In the genomic region with DNA sequence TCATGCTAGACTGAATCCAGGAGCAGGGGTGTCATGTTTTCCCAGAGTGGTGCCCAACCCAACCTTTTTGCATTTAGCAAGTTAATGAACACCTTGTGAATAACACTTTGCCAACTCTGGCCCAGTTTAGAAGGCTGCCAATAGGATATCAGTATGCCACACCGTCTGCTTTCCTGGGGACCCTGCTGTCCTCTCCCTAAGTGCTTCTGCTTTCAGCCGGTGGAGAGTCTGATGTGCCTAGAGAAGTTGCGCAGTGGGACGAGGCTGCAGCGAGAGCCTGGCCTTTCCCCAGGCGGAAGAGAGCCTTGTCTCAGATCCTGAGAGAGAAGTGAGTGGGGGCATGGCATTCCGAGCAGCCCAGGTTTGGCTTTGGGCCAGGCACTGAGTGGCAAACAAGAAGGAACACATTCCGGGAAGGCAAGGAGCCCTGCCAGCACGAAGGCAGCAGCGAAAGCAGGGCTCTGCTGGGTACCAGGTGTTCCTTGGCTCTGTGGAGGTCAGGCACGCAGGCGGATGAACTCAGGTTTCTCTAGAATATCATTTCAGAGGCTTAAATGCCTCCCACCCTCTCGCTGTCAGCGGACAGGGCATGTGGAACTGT, we compare ENCODE assay signal across 1 cellular context.
TF ChIP-seq lines count a peak whose summit lies in the region.

No MANE protein-coding gene starts in this region.

TF ChIP-seq in GM12878, 131 proteins besides CTCF, POLR2A, EP300 and RAD21:
- TF ChIP-seq, protein P1, sequence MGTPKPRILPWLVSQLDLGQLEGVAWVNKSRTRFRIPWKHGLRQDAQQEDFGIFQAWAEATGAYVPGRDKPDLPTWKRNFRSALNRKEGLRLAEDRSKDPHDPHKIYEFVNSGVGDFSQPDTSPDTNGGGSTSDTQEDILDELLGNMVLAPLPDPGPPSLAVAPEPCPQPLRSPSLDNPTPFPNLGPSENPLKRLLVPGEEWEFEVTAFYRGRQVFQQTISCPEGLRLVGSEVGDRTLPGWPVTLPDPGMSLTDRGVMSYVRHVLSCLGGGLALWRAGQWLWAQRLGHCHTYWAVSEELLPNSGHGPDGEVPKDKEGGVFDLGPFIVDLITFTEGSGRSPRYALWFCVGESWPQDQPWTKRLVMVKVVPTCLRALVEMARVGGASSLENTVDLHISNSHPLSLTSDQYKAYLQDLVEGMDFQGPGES (IDR thresholded peaks at IDR 0.05), result no peak
- TF ChIP-seq SREBF2 (IDR thresholded peaks at IDR 0.05; ENCODE audit: low read length) (no peak), SUPT20H (IDR thresholded peaks at IDR 0.05; ENCODE audit: borderline replicate concordance, control insufficient read depth, low read depth, low read length) (no peak), ZNF622 (IDR thresholded peaks at IDR 0.05) (no peak), NFXL1 (IDR thresholded peaks at IDR 0.05; ENCODE audit: borderline replicate concordance) (no peak), TCF12 (IDR thresholded peaks at IDR 0.05; ENCODE audit: low read depth, low read length) (no peak), SIN3A (IDR thresholded peaks at IDR 0.05; ENCODE audit: low read depth, low read length) (no peak), TARDBP (IDR thresholded peaks at IDR 0.05; ENCODE audit: borderline replicate concordance) (no peak), RB1 (IDR thresholded peaks at IDR 0.05; ENCODE audit: borderline replicate concordance) (no peak), ZNF217 (IDR thresholded peaks at IDR 0.05) (no peak)
- TF ChIP-seq, protein P2, sequence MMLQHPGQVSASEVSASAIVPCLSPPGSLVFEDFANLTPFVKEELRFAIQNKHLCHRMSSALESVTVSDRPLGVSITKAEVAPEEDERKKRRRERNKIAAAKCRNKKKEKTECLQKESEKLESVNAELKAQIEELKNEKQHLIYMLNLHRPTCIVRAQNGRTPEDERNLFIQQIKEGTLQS (IDR thresholded peaks at IDR 0.05; ENCODE audit: borderline replicate concordance, extremely low read depth, low read depth, low read length), result no peak
- TF ChIP-seq, protein P3, sequence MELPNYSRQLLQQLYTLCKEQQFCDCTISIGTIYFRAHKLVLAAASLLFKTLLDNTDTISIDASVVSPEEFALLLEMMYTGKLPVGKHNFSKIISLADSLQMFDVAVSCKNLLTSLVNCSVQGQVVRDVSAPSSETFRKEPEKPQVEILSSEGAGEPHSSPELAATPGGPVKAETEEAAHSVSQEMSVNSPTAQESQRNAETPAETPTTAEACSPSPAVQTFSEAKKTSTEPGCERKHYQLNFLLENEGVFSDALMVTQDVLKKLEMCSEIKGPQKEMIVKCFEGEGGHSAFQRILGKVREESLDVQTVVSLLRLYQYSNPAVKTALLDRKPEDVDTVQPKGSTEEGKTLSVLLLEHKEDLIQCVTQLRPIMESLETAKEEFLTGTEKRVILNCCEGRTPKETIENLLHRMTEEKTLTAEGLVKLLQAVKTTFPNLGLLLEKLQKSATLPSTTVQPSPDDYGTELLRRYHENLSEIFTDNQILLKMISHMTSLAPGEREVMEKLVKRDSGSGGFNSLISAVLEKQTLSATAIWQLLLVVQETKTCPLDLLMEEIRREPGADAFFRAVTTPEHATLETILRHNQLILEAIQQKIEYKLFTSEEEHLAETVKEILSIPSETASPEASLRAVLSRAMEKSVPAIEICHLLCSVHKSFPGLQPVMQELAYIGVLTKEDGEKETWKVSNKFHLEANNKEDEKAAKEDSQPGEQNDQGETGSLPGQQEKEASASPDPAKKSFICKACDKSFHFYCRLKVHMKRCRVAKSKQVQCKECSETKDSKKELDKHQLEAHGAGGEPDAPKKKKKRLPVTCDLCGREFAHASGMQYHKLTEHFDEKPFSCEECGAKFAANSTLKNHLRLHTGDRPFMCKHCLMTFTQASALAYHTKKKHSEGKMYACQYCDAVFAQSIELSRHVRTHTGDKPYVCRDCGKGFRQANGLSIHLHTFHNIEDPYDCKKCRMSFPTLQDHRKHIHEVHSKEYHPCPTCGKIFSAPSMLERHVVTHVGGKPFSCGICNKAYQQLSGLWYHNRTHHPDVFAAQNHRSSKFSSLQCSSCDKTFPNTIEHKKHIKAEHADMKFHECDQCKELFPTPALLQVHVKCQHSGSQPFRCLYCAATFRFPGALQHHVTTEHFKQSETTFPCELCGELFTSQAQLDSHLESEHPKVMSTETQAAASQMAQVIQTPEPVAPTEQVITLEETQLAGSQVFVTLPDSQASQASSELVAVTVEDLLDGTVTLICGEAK (IDR thresholded peaks at IDR 0.05; ENCODE audit: borderline replicate concordance), result no peak
- TF ChIP-seq, protein P4, sequence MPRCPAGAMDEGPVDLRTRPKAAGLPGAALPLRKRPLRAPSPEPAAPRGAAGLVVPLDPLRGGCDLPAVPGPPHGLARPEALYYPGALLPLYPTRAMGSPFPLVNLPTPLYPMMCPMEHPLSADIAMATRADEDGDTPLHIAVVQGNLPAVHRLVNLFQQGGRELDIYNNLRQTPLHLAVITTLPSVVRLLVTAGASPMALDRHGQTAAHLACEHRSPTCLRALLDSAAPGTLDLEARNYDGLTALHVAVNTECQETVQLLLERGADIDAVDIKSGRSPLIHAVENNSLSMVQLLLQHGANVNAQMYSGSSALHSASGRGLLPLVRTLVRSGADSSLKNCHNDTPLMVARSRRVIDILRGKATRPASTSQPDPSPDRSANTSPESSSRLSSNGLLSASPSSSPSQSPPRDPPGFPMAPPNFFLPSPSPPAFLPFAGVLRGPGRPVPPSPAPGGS (IDR thresholded peaks at IDR 0.05; ENCODE audit: borderline replicate concordance, insufficient read depth, low read depth, low read length, poor library complexity, severe bottlenecking), result no peak
TF ChIP-seq in GM12878: peak in this region for 0.
